22 cellular contexts compared by ENCODE assay signal in the genomic region with DNA sequence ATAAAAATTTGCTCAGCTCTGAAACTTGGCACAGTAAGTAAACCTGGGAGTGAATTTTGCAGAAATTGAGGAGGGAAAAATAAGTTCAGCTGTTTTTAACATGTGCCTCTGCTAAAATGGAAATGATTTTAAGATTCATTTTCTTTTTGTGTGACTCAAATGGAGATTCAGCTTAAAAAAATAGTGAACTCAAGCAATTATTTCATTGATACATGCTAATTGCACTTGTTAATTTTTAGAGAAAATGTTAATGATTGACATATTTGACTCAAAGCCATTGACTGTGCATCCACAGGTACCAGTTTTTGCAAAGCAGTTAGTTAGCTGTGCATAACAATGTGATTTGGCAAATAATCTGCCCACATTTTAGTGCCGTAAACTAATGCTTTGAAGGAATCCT.
DNase-seq lines count a peak whose midpoint lies in the region; ATAC-seq, FAIRE-seq and TF ChIP-seq lines count a peak whose summit lies in the region.
"Had no signal": no experiment of that assay in that cellular context is flagged by ENCODE, and none has a peak within 500 bp of the region (broad histone marks: within the 10 kb centered on the region; RNA-seq: fewer than 3 reads in every experiment).

No MANE protein-coding gene starts in this region.

- RAD21 ChIA-PET in GM12878 (lab: Charles Lee; ENCODE audit: unreplicated experiment) = interaction anchor here (0.6 to 2.3 kb wide), 7 partner anchors 10 to 391 kb away, joined by 3 to 11 read pairs (median 6); a partner anchor contains a TSS

- SMC1A ChIA-PET in GM12878 (lab: Charles Lee; ENCODE audit: uncharacterized antibody, unreplicated experiment) = interaction anchor here (0.6 to 4.4 kb wide), 14 partner anchors 10 to 687 kb away, joined by 3 to 41 read pairs (median 4); no protein-coding TSS in a partner anchor

- peaks cover 14% of the 10 kb centered on the region for H3K4me1 ChIP-seq in GM12878 (ENCODE audit: control insufficient read depth, insufficient read depth, low read length)
- H3K4me1 ChIP-seq in osteoblast (ENCODE audit: insufficient read depth, low read length) = peaks cover 12% of the 10 kb centered on the region
- H3K4me1 ChIP-seq: psoas muscle had no signal

- 94% methylated on average over 1 of the region's 1 CpG for WGBS in GM12878 (ENCODE audit: insufficient coverage, insufficient replicate concordance, low lambda C conversion rate, missing lambda C conversion rate)

- no peak for TF ChIP-seq CTCF in GM12878 (IDR thresholded peaks at IDR 0.05 in 2 of 3, conservative IDR thresholded peaks at IDR 0.05 in 1 of 3; ENCODE audit: control insufficient read depth in 2 of 3, extremely low read depth in 1 of 3, insufficient read depth in 1 of 3, low read depth in 3 of 3, low read length in 3 of 3)
- TF ChIP-seq CTCF in nephron (IDR thresholded peaks at IDR 0.05; ENCODE audit: unreplicated experiment in 3 of 3) = no peak
- TF ChIP-seq CTCF in coronary artery (IDR thresholded peaks at IDR 0.05) = no peak
- TF ChIP-seq CTCF in osteoblast (IDR thresholded peaks at IDR 0.05; ENCODE audit: extremely low read depth, low read depth, low read length) = no peak

- no peak for DNase-seq in activated naive CD8-positive, alpha-beta T cell treated with anti-CD3 and anti-CD28 coated beads for 36 hours
- DNase-seq in GM12878 (ENCODE audit: low read depth, low spot score) = peak; percentile 24
- no peak for DNase-seq in coronary artery (ENCODE audit: low spot score)
- no peak for DNase-seq in osteoblast (ENCODE audit: insufficient read length, low spot score, missing footprints)
- DNase-seq in NCI-H2171 treated with DMSO at 0.1 percent for 48 hours (lab: John Stamatoyannopoulos, UW) = no peak
- DNase-seq: activated naive CD4-positive, alpha-beta T cell treated with anti-CD3 and anti-CD28 coated beads, Interleukin-2, amount 10 ng/mL, durations not matched to agents 7 days and 5 days; DMS 273 treated with DMSO at 0.1 percent for 48 hours; dorsolateral prefrontal cortex; GM23248; mesendoderm; NCI-H1436; NCI-H524 treated with DMSO at 0.1 percent for 48 hours; NK-92 treated with Interleukin-12 subunit alpha and Interleukin-12 subunit beta, amount 100 ng/mL, for 24 hours; psoas muscle; T-helper 17 cell had no signal

- peak overlapping the region; percentile 77 for H3K27ac ChIP-seq in KOPT-K1 (ENCODE audit: low read depth, low read length, poor library complexity, severe bottlenecking)
- H3K27ac ChIP-seq in GM12878 (ENCODE audit: control insufficient read depth, insufficient read depth) = no peak overlapping the region
- H3K27ac ChIP-seq in coronary artery = no peak overlapping the region
- H3K27ac ChIP-seq in osteoblast (ENCODE audit: low read depth, low read length) = no peak overlapping the region
- H3K27ac ChIP-seq: dorsolateral prefrontal cortex, neutrophil, psoas muscle had no signal

- no peak overlapping the region for H3K9ac ChIP-seq in GM12878 (ENCODE audit: control insufficient read depth, insufficient read depth, low read length)
- H3K9ac ChIP-seq: GM23248 had no signal

- H3K9me3 ChIP-seq in KOPT-K1 (ENCODE audit: insufficient read depth, low read length, poor library complexity, severe bottlenecking) (no peaks in the 10 kb centered on the region), GM12878 (replicated peaks; ENCODE audit: control insufficient read depth, insufficient read depth, low read length) (no peaks in the 10 kb centered on the region), osteoblast (ENCODE audit: low read depth, low read length) (no peaks in the 10 kb centered on the region)
- H3K9me3 ChIP-seq: ascending aorta, neutrophil, psoas muscle had no signal

- no peaks in the 10 kb centered on the region for H3K36me3 Mint-ChIP-seq in activated naive CD8-positive, alpha-beta T cell
- no peaks in the 10 kb centered on the region for H3K36me3 Mint-ChIP-seq in activated naive CD8-positive, alpha-beta T cell treated with anti-CD3 and anti-CD28 coated beads for 36 hours
- no peaks in the 10 kb centered on the region for H3K36me3 Mint-ChIP-seq in nephron (ENCODE audit: low read depth)
- H3K36me3 Mint-ChIP-seq: activated naive CD4-positive, alpha-beta T cell treated with anti-CD3 and anti-CD28 coated beads, Interleukin-2, amount 10 ng/mL, durations not matched to agents 7 days and 5 days; CD14-positive monocyte had no signal

- TF ChIP-seq POLR2A in GM12878 (IDR thresholded peaks at IDR 0.05; ENCODE audit: low read depth, low read length) = no peak

- H3K9me3 Mint-ChIP-seq in activated naive CD8-positive, alpha-beta T cell (ENCODE audit: low read depth) = no peaks in the 10 kb centered on the region
- no peaks in the 10 kb centered on the region for H3K9me3 Mint-ChIP-seq in activated naive CD8-positive, alpha-beta T cell treated with anti-CD3 and anti-CD28 coated beads for 36 hours
- H3K9me3 Mint-ChIP-seq in nephron = no peaks in the 10 kb centered on the region
- H3K9me3 Mint-ChIP-seq: activated naive CD4-positive, alpha-beta T cell treated with anti-CD3 and anti-CD28 coated beads, Interleukin-2, amount 10 ng/mL, durations not matched to agents 7 days and 5 days; central memory CD8-positive, alpha-beta T cell had no signal

- H3K36me3 ChIP-seq in KOPT-K1 (ENCODE audit: insufficient read depth, low read length) (no peaks in the 10 kb centered on the region), GM12878 (ENCODE audit: control insufficient read depth in 2 of 2, insufficient read depth in 2 of 2, low read length in 1 of 2) (no peaks in the 10 kb centered on the region), osteoblast (ENCODE audit: insufficient read depth, low read length) (no peaks in the 10 kb centered on the region)
- H3K36me3 ChIP-seq: ascending aorta, neutrophil had no signal

- no TSS peak for BruUV-seq in GM12878 (replicated peaks; lab: Mats Ljungman, UMichigan)

- H3K4me1 Mint-ChIP-seq in activated naive CD8-positive, alpha-beta T cell (ENCODE audit: low read depth) = peaks cover 40% of the 10 kb centered on the region
- peaks cover 41% of the 10 kb centered on the region for H3K4me1 Mint-ChIP-seq in activated naive CD8-positive, alpha-beta T cell treated with anti-CD3 and anti-CD28 coated beads for 36 hours
- H3K4me1 Mint-ChIP-seq in nephron = peaks cover 67% of the 10 kb centered on the region
- H3K4me1 Mint-ChIP-seq: central memory CD8-positive, alpha-beta T cell had no signal

- H2AFZ ChIP-seq in GM12878 (ENCODE audit: control insufficient read depth, low read depth, low read length) = no peak overlapping the region
- H2AFZ ChIP-seq in osteoblast (ENCODE audit: low read length) = no peak overlapping the region
- H2AFZ ChIP-seq: GM23248 had no signal

- H3K27ac Mint-ChIP-seq in activated naive CD8-positive, alpha-beta T cell = peak overlapping the region; percentile 86
- no peak overlapping the region for H3K27ac Mint-ChIP-seq in activated naive CD8-positive, alpha-beta T cell treated with anti-CD3 and anti-CD28 coated beads for 36 hours
- H3K27ac Mint-ChIP-seq in nephron = peak overlapping the region; percentile 95 to 97 (median 96)
- H3K27ac Mint-ChIP-seq: CD14-positive monocyte, T-helper 17 cell had no signal

- peak overlapping the region; percentile 21 for H3K4me3 Mint-ChIP-seq in activated naive CD8-positive, alpha-beta T cell
- H3K4me3 Mint-ChIP-seq in activated naive CD8-positive, alpha-beta T cell treated with anti-CD3 and anti-CD28 coated beads for 36 hours = no peak overlapping the region
- H3K4me3 Mint-ChIP-seq in nephron = no peak overlapping the region
- H3K4me3 Mint-ChIP-seq: activated naive CD4-positive, alpha-beta T cell treated with anti-CD3 and anti-CD28 coated beads, Interleukin-2, amount 10 ng/mL, durations not matched to agents 7 days and 5 days; CD14-positive monocyte; central memory CD8-positive, alpha-beta T cell; T-helper 17 cell had no signal

- H3K4me2 ChIP-seq in GM12878 (ENCODE audit: control insufficient read depth, insufficient read depth) (no peak overlapping the region; the same call in 1 of the 2 replicates), osteoblast (ENCODE audit: insufficient read depth, low read length) (no peak overlapping the region)

- FAIRE-seq in GM12878 (lab: Jason Lieb, UNC) = no peak

- no peak for TF ChIP-seq RAD21 in GM12878 (IDR thresholded peaks at IDR 0.05; ENCODE audit: insufficient read depth, low read depth, low read length)

- H3K4me3 ChIP-seq in GM12878 (no peak overlapping the region), coronary artery (no peak overlapping the region), osteoblast (ENCODE audit: insufficient read depth, low read length) (no peak overlapping the region)
- H3K4me3 ChIP-seq: ascending aorta, dorsolateral prefrontal cortex, GM23248, psoas muscle had no signal

- intact Hi-C loops in GM12878 (cut with micrococcal nuclease; ENCODE audit: unreplicated experiment) = loop anchor here (5.0 kb wide), 1 partner anchor 217 kb away; a partner anchor contains a TSS

- H3K27me3 ChIP-seq in GM12878 (replicated peaks in 1 of 2; ENCODE audit: control insufficient read depth in 2 of 2, insufficient read depth in 2 of 2, low read length in 1 of 2) (no peaks in the 10 kb centered on the region), osteoblast (ENCODE audit: insufficient read depth, low read length) (no peaks in the 10 kb centered on the region)
- H3K27me3 ChIP-seq: ascending aorta, dorsolateral prefrontal cortex, neutrophil had no signal

- H3K79me2 ChIP-seq in GM12878 (ENCODE audit: control insufficient read depth, insufficient read depth, low read length) (no peaks in the 10 kb centered on the region), osteoblast (ENCODE audit: insufficient read depth, low read length) (no peaks in the 10 kb centered on the region)

- H4K20me1 ChIP-seq in GM12878 (ENCODE audit: control insufficient read depth, insufficient read depth) (no peaks in the 10 kb centered on the region), osteoblast (ENCODE audit: insufficient read depth, low read length) (no peaks in the 10 kb centered on the region)

- ATAC-seq in GM12878 = peak; percentile 37
- ATAC-seq: psoas muscle had no signal

- CTCF ChIA-PET in GM12878 (lab: Yijun Ruan, JAX) = interaction anchor here (0.9 to 1.8 kb wide), 3 partner anchors 16 to 708 kb away, joined by 3 to 6 read pairs (median 3); no protein-coding TSS in a partner anchor

- H3K27me3 Mint-ChIP-seq in activated naive CD8-positive, alpha-beta T cell = no peaks in the 10 kb centered on the region
- H3K27me3 Mint-ChIP-seq in activated naive CD8-positive, alpha-beta T cell treated with anti-CD3 and anti-CD28 coated beads for 36 hours = no peaks in the 10 kb centered on the region
- H3K27me3 Mint-ChIP-seq in nephron (ENCODE audit: low read depth) = no peaks in the 10 kb centered on the region
- H3K27me3 Mint-ChIP-seq: activated naive CD4-positive, alpha-beta T cell treated with anti-CD3 and anti-CD28 coated beads, Interleukin-2, amount 10 ng/mL, durations not matched to agents 7 days and 5 days had no signal

- POLR2A ChIA-PET in GM12878 (lab: Charles Lee) = interaction anchor here (0.9 to 1.7 kb wide), 4 partner anchors 17 to 68 kb away, joined by 3 read pairs; a partner anchor contains a TSS

- in situ Hi-C loops in GM12878 (cut with MboI) = no loop called here

- TF ChIP-seq EP300 in GM12878 (IDR thresholded peaks at IDR 0.05; ENCODE audit: borderline replicate concordance in 1 of 2, control insufficient read depth in 1 of 2, low read depth in 2 of 2, low read length in 2 of 2) = no peak

TF ChIP-seq in GM12878, 131 proteins besides CTCF, POLR2A, EP300 and RAD21 (continues in another document):
- no peak for TF ChIP-seq NBN (IDR thresholded peaks at IDR 0.05)
- no peak for TF ChIP-seq HDGF (IDR thresholded peaks at IDR 0.05)
- TF ChIP-seq HDAC6 (IDR thresholded peaks at IDR 0.05; ENCODE audit: unreplicated experiment) = no peak
